In genomic region chr16:85330694-85331188, GRCh38 we compare ENCODE assay signal across 9 cellular contexts.
DNase-seq lines count a peak whose midpoint lies in the region; ATAC-seq and TF ChIP-seq lines count a peak whose summit lies in the region.
"Had no signal": no experiment of that assay in that cellular context is flagged by ENCODE, and none has a peak within 500 bp of the region (broad histone marks: within the 10 kb centered on the region; RNA-seq: fewer than 3 reads in every experiment).

No MANE protein-coding gene starts in this region.

- H3K4me3 Mint-ChIP-seq in endodermal cell = peak overlapping the region; percentile 39
- no peak overlapping the region for H3K4me3 Mint-ChIP-seq in naive thymus-derived CD4-positive, alpha-beta T cell
- H3K4me3 Mint-ChIP-seq: dendritic cell treated with granulocyte-macrophage colony-stimulating factor and Interleukin-4, amounts not matched to agents 40 ng/mL and 50 ng/mL, for 4 days had no signal

- peaks cover 44% of the 10 kb centered on the region for H3K4me1 Mint-ChIP-seq in endodermal cell
- H3K4me1 Mint-ChIP-seq in naive thymus-derived CD4-positive, alpha-beta T cell = peaks cover 10 to 27% (median 23%) of the 10 kb centered on the region in 7 donors

- no peak for TF ChIP-seq POLR2A in Peyer's patch (IDR thresholded peaks at IDR 0.05)

- no peaks in the 10 kb centered on the region for H3K27me3 ChIP-seq in Peyer's patch
- no peaks in the 10 kb centered on the region for H3K27me3 ChIP-seq in endodermal cell (ENCODE audit: control insufficient read depth, insufficient read depth, low read length, poor library complexity, severe bottlenecking)
- H3K27me3 ChIP-seq in naive thymus-derived CD4-positive, alpha-beta T cell (ENCODE audit: control insufficient read depth in 2 of 2, insufficient read depth in 2 of 2, low read length in 2 of 2) = no peaks in the 10 kb centered on the region

- ATAC-seq in naive thymus-derived CD4-positive, alpha-beta T cell = peak; percentile 52

- H3K4me1 ChIP-seq in Peyer's patch (peaks cover 0 to 51% (median 6%) of the 10 kb centered on the region in 4 donors), endodermal cell (ENCODE audit: control insufficient read depth, insufficient read depth, low read length) (peaks cover 25% of the 10 kb centered on the region)
- peaks cover 0 to 10% of the 10 kb centered on the region in 2 donors for H3K4me1 ChIP-seq in naive thymus-derived CD4-positive, alpha-beta T cell (ENCODE audit: control insufficient read depth in 2 of 2, insufficient read depth in 2 of 2, low read length in 2 of 2)

- H3K36me3 ChIP-seq in Peyer's patch (no peaks in the 10 kb centered on the region), endodermal cell (ENCODE audit: control insufficient read depth, insufficient read depth, low read length) (no peaks in the 10 kb centered on the region)
- no peaks in the 10 kb centered on the region for H3K36me3 ChIP-seq in naive thymus-derived CD4-positive, alpha-beta T cell (ENCODE audit: control insufficient read depth in 2 of 3, insufficient read depth in 3 of 3, low read length in 3 of 3)

- WGBS in endodermal cell (ENCODE audit: insufficient coverage in 1 of 2, insufficient read length in 1 of 2), 2 experiments = 0 to 13% methylated on average over 2 to 4 of the region's 6 CpGs

- no peaks in the 10 kb centered on the region for H3K9me3 ChIP-seq in Peyer's patch
- no peaks in the 10 kb centered on the region for H3K9me3 ChIP-seq in endodermal cell (ENCODE audit: control insufficient read depth, low read length)
- no peaks in the 10 kb centered on the region for H3K9me3 ChIP-seq in naive thymus-derived CD4-positive, alpha-beta T cell (ENCODE audit: control insufficient read depth in 2 of 3, low read length in 3 of 3)

- H3K27ac Mint-ChIP-seq in endodermal cell = peak overlapping the region; percentile 84
- H3K27ac Mint-ChIP-seq in naive thymus-derived CD4-positive, alpha-beta T cell = peak overlapping the region in 1 of 9 donors; percentile 41
- H3K27ac Mint-ChIP-seq: dendritic cell treated with granulocyte-macrophage colony-stimulating factor and Interleukin-4, amounts not matched to agents 40 ng/mL and 50 ng/mL, for 4 days had no signal

- peaks cover 8% of the 10 kb centered on the region for H3K9me3 Mint-ChIP-seq in endodermal cell
- H3K9me3 Mint-ChIP-seq in naive thymus-derived CD4-positive, alpha-beta T cell = no peaks in the 10 kb centered on the region

- POLR2A ChIA-PET in naive thymus-derived CD4-positive, alpha-beta T cell (lab: Charles Lee) = interaction anchor here (0.7 to 2.1 kb wide), 3 partner anchors 22 to 691 kb away, joined by 3 to 9 read pairs (median 7); no protein-coding TSS in a partner anchor

- CTCF ChIA-PET in naive thymus-derived CD4-positive, alpha-beta T cell (lab: Charles Lee) = interaction anchor here (0.6 to 2.1 kb wide), 11 partner anchors 10 to 280 kb away, joined by 3 to 33 read pairs (median 4); no protein-coding TSS in a partner anchor

- H3K36me3 Mint-ChIP-seq in endodermal cell (ENCODE audit: low read depth) = peaks cover 3% of the 10 kb centered on the region
- H3K36me3 Mint-ChIP-seq in naive thymus-derived CD4-positive, alpha-beta T cell = no peaks in the 10 kb centered on the region

- peaks cover 6% of the 10 kb centered on the region for H3K27me3 Mint-ChIP-seq in endodermal cell (ENCODE audit: insufficient read depth)
- peaks cover 0 to 31% (median 5%) of the 10 kb centered on the region in 5 donors for H3K27me3 Mint-ChIP-seq in naive thymus-derived CD4-positive, alpha-beta T cell

- TF ChIP-seq CTCF in Peyer's patch (IDR thresholded peaks at IDR 0.05) (peak in 5 of 6 experiments; percentile 17 to 44 (median 38)), endodermal cell (conservative IDR thresholded peaks at IDR 0.05) (peak; percentile 84)

- H3K4me3 ChIP-seq in Peyer's patch (no peak overlapping the region), endodermal cell (ENCODE audit: low read length) (no peak overlapping the region)
- no peak overlapping the region for H3K4me3 ChIP-seq in naive thymus-derived CD4-positive, alpha-beta T cell (ENCODE audit: low read length)

- intact Hi-C loops in naive thymus-derived CD4-positive, alpha-beta T cell (cut with micrococcal nuclease) = loop anchor here (1.0 kb wide), 1 partner anchor 27 kb away; no protein-coding TSS in a partner anchor

- H3K9ac ChIP-seq in endodermal cell (ENCODE audit: extremely low read depth, low read length, poor library complexity, severe bottlenecking) = no peak overlapping the region

- H3K27ac ChIP-seq in Peyer's patch (no peak overlapping the region), endodermal cell (ENCODE audit: low read depth, low read length) (peak overlapping the region; percentile 22)
- no peak overlapping the region for H3K27ac ChIP-seq in naive thymus-derived CD4-positive, alpha-beta T cell (ENCODE audit: low read depth, low read length)

- DNase-seq in NCI-H146 (lab: John Stamatoyannopoulos, UW) (peak; percentile 22), NCI-H146 treated with DMSO at 0.1 percent for 48 hours (lab: John Stamatoyannopoulos, UW; ENCODE audit: unreplicated experiment) (no peak), HK-2 (ENCODE audit: unreplicated experiment) (peak; percentile 31), Peyer's patch (no peak), endodermal cell (peak; percentile 92), occipital lobe (lab: John Stamatoyannopoulos, UW) (no peak)
- peak in 7 of 9 donors; percentile 32 to 49 (median 45) for DNase-seq in naive thymus-derived CD4-positive, alpha-beta T cell
- no peak for DNase-seq in stimulated activated CD4-positive, alpha-beta T cell treated with anti-CD3 and anti-CD28 coated beads, Interleukin-15, amount 100 ng/mL, for 24 hours

Comparison
In these comparisons a context has a peak if more than half of its experiments do, and no peak if none do; other contexts are left out.
1. DNase-seq: peak in NCI-H146 (single experiment), HK-2 (single experiment), endodermal cell (single experiment) and naive thymus-derived CD4-positive, alpha-beta T cell (7 of 9); none in NCI-H146 treated with DMSO at 0.1 percent for 48 hours (single experiment), Peyer's patch (0 of 3), stimulated activated CD4-positive, alpha-beta T cell treated with anti-CD3 and anti-CD28 coated beads, Interleukin-15, amount 100 ng/mL, for 24 hours (single experiment) and occipital lobe (single experiment).